In the genomic region with DNA sequence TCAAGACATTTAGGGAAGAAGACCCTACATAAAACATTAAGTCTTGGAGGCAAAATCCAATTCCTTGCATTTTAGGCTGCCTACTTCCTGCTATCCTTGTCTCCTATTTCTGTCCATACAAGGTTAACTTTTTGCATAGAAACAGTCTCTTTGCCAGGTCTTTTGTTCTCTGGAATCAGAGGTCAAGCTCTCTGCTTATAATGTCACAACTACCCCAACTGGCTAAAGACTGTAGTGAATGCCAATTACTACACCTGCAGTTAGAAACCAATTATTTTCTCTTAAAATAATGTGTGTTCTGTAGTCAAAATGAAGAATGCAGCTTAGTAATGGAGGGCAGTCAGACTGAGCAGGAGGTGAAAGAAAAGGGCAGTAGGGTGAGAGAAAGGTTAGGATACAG, we compare ENCODE assay signal across 36 cellular contexts.
"Had no signal": no experiment of that assay in that cellular context is flagged by ENCODE, and none has a peak within 500 bp of the region (broad histone marks: within the 10 kb centered on the region; RNA-seq: fewer than 3 reads in every experiment).

No MANE protein-coding gene starts in this region.

- H3K36me3 ChIP-seq: adrenal gland had no signal

- H3K27me3 ChIP-seq: adrenal gland, body of pancreas had no signal

- H3K9me3 ChIP-seq: adrenal gland, body of pancreas had no signal

- ATAC-seq: activated naive CD4-positive, alpha-beta T cell treated with anti-CD3 and anti-CD28 coated beads, Interleukin-2, amount 50 U/mL, for 72 hours; activated T-cell treated with anti-CD3 and anti-CD28 coated beads, Interleukin-2, amount 50 U/mL, for 4 hours; body of pancreas; K562; Right ventricle myocardium inferior had no signal

- H3K27ac Mint-ChIP-seq: activated B cell treated with CpG ODN at 0.5 μM for 24 hours; activated CD4-positive, alpha-beta memory T cell treated with anti-CD3 and anti-CD28 coated beads for 36 hours; activated naive CD4-positive, alpha-beta T cell treated with anti-CD3 and anti-CD28 coated beads for 36 hours; activated naive CD4-positive, alpha-beta T cell treated with anti-CD3 and anti-CD28 coated beads, Interleukin-2, amount 50 U/mL, for 72 hours; activated T-helper 1 cell treated with anti-CD3 and anti-CD28 coated beads, Interleukin-12 subunit alpha, Interleukin-12 subunit beta, Interleukin-2, Interleukin-4 antibody, amounts not matched to agents 30 ng/mL and 10 ng/mL and 1 ng/mL, durations not matched to agents 14 hours and 24 hours and 36 hours had no signal

- H3K4me2 ChIP-seq: PC-9 had no signal

- DNase-seq: activated B cell treated with CpG ODN at 0.5 μM for 24 hours; activated CD4-positive, alpha-beta memory T cell treated with anti-CD3 and anti-CD28 coated beads for 36 hours; activated CD4-positive, alpha-beta T cell treated with anti-CD3 and anti-CD28 coated beads for 4 hours; activated CD4-positive, alpha-beta T cell treated with anti-CD3 and anti-CD28 coated beads, Interleukin-2, amount 50 U/mL, for 1 hour; activated CD4-positive, CD25-positive, alpha-beta regulatory T cell treated with anti-CD3 and anti-CD28 coated beads, Interleukin-2, amount 50 U/mL, for 72 hours; activated CD8-positive, alpha-beta memory T cell treated with anti-CD3 and anti-CD28 coated beads, Interleukin-2, amount 50 U/mL, for 4 hours; activated gamma-delta T cell treated with Interleukin-2 at 50 U/mL for 16 hours; activated naive CD4-positive, alpha-beta T cell treated with anti-CD3 and anti-CD28 coated beads for 36 hours; activated T-cell treated with anti-CD3 and anti-CD28 coated beads for 4 hours; activated T-cell treated with anti-CD3 and anti-CD28 coated beads, Interleukin-2, amount 50 U/mL, for 4 hours; adrenal gland; body of pancreas; caudate nucleus; NCI-H1092 treated with DMSO at 0.1 percent for 48 hours; NCI-H1417; NCI-H146; NCI-H187; NCI-H2029 treated with DMSO at 0.1 percent for 48 hours; NCI-H2107; NCI-H2171; NCI-H226; NCI-H446 treated with DMSO at 0.1 percent for 48 hours; NCI-H524; NCI-H69; PC-9; SIG-M5; SW 1271; T-helper 1 cell; T-helper 2 cell; T-helper 9 cell had no signal

- H3K27me3 Mint-ChIP-seq: activated B cell treated with CpG ODN at 0.5 μM for 24 hours; activated CD4-positive, alpha-beta memory T cell treated with anti-CD3 and anti-CD28 coated beads for 36 hours had no signal

- H3K4me1 ChIP-seq: body of pancreas had no signal

- H3K27ac ChIP-seq: adrenal gland, body of pancreas, PC-9, RWPE1, VCaP had no signal

- H2AFZ ChIP-seq: PC-9 had no signal

- H3K4me1 Mint-ChIP-seq: activated B cell treated with CpG ODN at 0.5 μM for 24 hours had no signal

- H3K36me3 Mint-ChIP-seq: activated CD4-positive, alpha-beta memory T cell treated with anti-CD3 and anti-CD28 coated beads for 36 hours; activated naive CD4-positive, alpha-beta T cell treated with anti-CD3 and anti-CD28 coated beads, Interleukin-2, amount 50 U/mL, for 72 hours had no signal

- H3K4me3 ChIP-seq: adrenal gland, body of pancreas, K562, PC-9 had no signal

- H3K9me3 Mint-ChIP-seq: activated T-helper 1 cell treated with anti-CD3 and anti-CD28 coated beads, Interleukin-12 subunit alpha, Interleukin-12 subunit beta, Interleukin-2, Interleukin-4 antibody, amounts not matched to agents 30 ng/mL and 10 ng/mL and 1 ng/mL, durations not matched to agents 14 hours and 24 hours and 36 hours had no signal

- H3K4me3 Mint-ChIP-seq: activated B cell treated with CpG ODN at 0.5 μM for 24 hours; activated CD4-positive, alpha-beta memory T cell treated with anti-CD3 and anti-CD28 coated beads for 36 hours; activated naive CD4-positive, alpha-beta T cell treated with anti-CD3 and anti-CD28 coated beads for 36 hours; activated T-cell treated with anti-CD3 and anti-CD28 coated beads, Interleukin-2, amount 50 U/mL, for 4 hours; activated T-helper 1 cell treated with anti-CD3 and anti-CD28 coated beads, Interleukin-12 subunit alpha, Interleukin-12 subunit beta, Interleukin-2, Interleukin-4 antibody, amounts not matched to agents 30 ng/mL and 10 ng/mL and 1 ng/mL, durations not matched to agents 14 hours and 24 hours and 36 hours had no signal
